In genomic region chr11:75584659-75585058, GRCh38 we compare ENCODE assay signal across 8 cellular contexts. TPM values are rescaled to one million over a fixed set of nuclear protein-coding genes. Genes with fewer than 3 reads are reported as not detected.
A peak's percentile ranks its signal among the peaks of the same experiment; 100 is the strongest.
DNase-seq lines count a peak whose midpoint lies in the region; ATAC-seq and TF ChIP-seq lines count a peak whose summit lies in the region.
"Not testable (repeated sequence)": the region's sequence is repeated elsewhere in the genome, so short reads cannot be mapped to it uniquely, and the experiment has no call there.

No MANE protein-coding gene starts in this region.

- peaks cover 0 to 18% (median 9%) of the 10 kb centered on the region in 4 donors for H3K4me1 Mint-ChIP-seq in CD4-positive, CD25-positive, alpha-beta regulatory T cell
- peaks cover 13% of the 10 kb centered on the region for H3K4me1 Mint-ChIP-seq in T-helper 17 cell
- peaks cover 12% of the 10 kb centered on the region for H3K4me1 Mint-ChIP-seq in activated naive CD8-positive, alpha-beta T cell (ENCODE audit: low read depth)
- peaks cover 20% of the 10 kb centered on the region for H3K4me1 Mint-ChIP-seq in dendritic cell treated with granulocyte-macrophage colony-stimulating factor and Interleukin-4, amounts not matched to agents 40 ng/mL and 50 ng/mL, for 4 days (ENCODE audit: low read depth)
- H3K4me1 Mint-ChIP-seq in naive thymus-derived CD4-positive, alpha-beta T cell: peaks cover 10 to 24% (median 16%) of the 10 kb centered on the region in 7 donors

- H3K4me1 ChIP-seq in CD4-positive, CD25-positive, alpha-beta regulatory T cell (ENCODE audit: control insufficient read depth, insufficient read depth, low read length, poor library complexity, severe bottlenecking): not testable (repeated sequence)
- H3K4me1 ChIP-seq in iPS-20b (ENCODE audit: insufficient read depth, low read length) (peaks cover 11% of the 10 kb centered on the region; the same call in 1 of the 2 replicates), rectal smooth muscle tissue (ENCODE audit: control insufficient read depth, insufficient read depth, low read length) (peaks cover 12% of the 10 kb centered on the region), testis (peaks cover 12% of the 10 kb centered on the region)
- H3K4me1 ChIP-seq in naive thymus-derived CD4-positive, alpha-beta T cell (ENCODE audit: control insufficient read depth in 2 of 2, insufficient read depth in 2 of 2, low read length in 2 of 2): peaks cover 9 to 10% of the 10 kb centered on the region in 2 donors

- not testable (repeated sequence) for TF ChIP-seq CTCF in testis (IDR thresholded peaks at IDR 0.05)

- H3K4me3 Mint-ChIP-seq in CD4-positive, CD25-positive, alpha-beta regulatory T cell: peak overlapping the region; percentile 34 to 89 (median 61)
- peak overlapping the region; percentile 84 for H3K4me3 Mint-ChIP-seq in T-helper 17 cell
- peak overlapping the region; percentile 72 for H3K4me3 Mint-ChIP-seq in activated naive CD8-positive, alpha-beta T cell
- H3K4me3 Mint-ChIP-seq in dendritic cell treated with granulocyte-macrophage colony-stimulating factor and Interleukin-4, amounts not matched to agents 40 ng/mL and 50 ng/mL, for 4 days: not testable (repeated sequence)
- H3K4me3 Mint-ChIP-seq in naive thymus-derived CD4-positive, alpha-beta T cell: peak overlapping the region in 9 of 10 donors; percentile 45 to 90 (median 82)

- intact Hi-C loops in dendritic cell treated with granulocyte-macrophage colony-stimulating factor and Interleukin-4, amounts not matched to agents 40 ng/mL and 50 ng/mL, for 4 days (cut with micrococcal nuclease); testis (cut with DNase I; ENCODE audit: low total_unique reads): not testable (repeated sequence)
- intact Hi-C loops in naive thymus-derived CD4-positive, alpha-beta T cell (cut with micrococcal nuclease): loop anchor here in 1 of 2 donors (5.0 kb wide), 1 partner anchor 57 kb away; the partner anchor contains the start of gene GDPD5

- not testable (repeated sequence) for TF ChIP-seq POLR2A in testis (IDR thresholded peaks at IDR 0.05)

- POLR2A ChIA-PET in naive thymus-derived CD4-positive, alpha-beta T cell (lab: Charles Lee): not testable (repeated sequence)

- peak overlapping the region; percentile 86; the same call in 1 of the 2 replicates for H3K9ac ChIP-seq in iPS-20b (ENCODE audit: low read depth, low read length)
- H3K9ac ChIP-seq in rectal smooth muscle tissue (ENCODE audit: low read length): not testable (repeated sequence)

- not testable (repeated sequence) for H3K27ac Mint-ChIP-seq in CD4-positive, CD25-positive, alpha-beta regulatory T cell; T-helper 17 cell; activated naive CD8-positive, alpha-beta T cell
- peak overlapping the region; percentile 65 for H3K27ac Mint-ChIP-seq in dendritic cell treated with granulocyte-macrophage colony-stimulating factor and Interleukin-4, amounts not matched to agents 40 ng/mL and 50 ng/mL, for 4 days
- peak overlapping the region in 4 of 9 donors; percentile 3 to 85 (median 58) for H3K27ac Mint-ChIP-seq in naive thymus-derived CD4-positive, alpha-beta T cell

- not testable (repeated sequence) for H3K27me3 ChIP-seq in CD4-positive, CD25-positive, alpha-beta regulatory T cell (ENCODE audit: control insufficient read depth, insufficient read depth, low read length); iPS-20b (ENCODE audit: insufficient read depth, low read length); naive thymus-derived CD4-positive, alpha-beta T cell (ENCODE audit: control insufficient read depth in 2 of 2, insufficient read depth in 2 of 2, low read length in 2 of 2); rectal smooth muscle tissue (ENCODE audit: control insufficient read depth, insufficient read depth, low read length); testis

- CTCF ChIA-PET in naive thymus-derived CD4-positive, alpha-beta T cell (lab: Charles Lee): interaction anchor here (0.6 kb wide), 1 partner anchor 8 kb away, joined by 7 read pairs; no protein-coding TSS in a partner anchor

- not testable (repeated sequence) for H3K4me3 ChIP-seq in CD4-positive, CD25-positive, alpha-beta regulatory T cell (ENCODE audit: low read depth, low read length); iPS-20b (ENCODE audit: low read length); naive thymus-derived CD4-positive, alpha-beta T cell (ENCODE audit: low read length); rectal smooth muscle tissue (ENCODE audit: low read length); testis

- H3K36me3 Mint-ChIP-seq in CD4-positive, CD25-positive, alpha-beta regulatory T cell; T-helper 17 cell (ENCODE audit: low read depth); activated naive CD8-positive, alpha-beta T cell; dendritic cell treated with granulocyte-macrophage colony-stimulating factor and Interleukin-4, amounts not matched to agents 40 ng/mL and 50 ng/mL, for 4 days (ENCODE audit: low read depth); naive thymus-derived CD4-positive, alpha-beta T cell: not testable (repeated sequence)

- not testable (repeated sequence) for DNase-seq in CD4-positive, CD25-positive, alpha-beta regulatory T cell; T-helper 17 cell; naive thymus-derived CD4-positive, alpha-beta T cell; testis

- 19 to 54% methylated on average over 10 of the region's 10 CpGs for WGBS in testis, 2 donors

- H3K9me3 ChIP-seq in CD4-positive, CD25-positive, alpha-beta regulatory T cell (ENCODE audit: control insufficient read depth in 2 of 2, low read length in 2 of 2); T-helper 17 cell (ENCODE audit: control insufficient read depth, low read length, poor library complexity, severe bottlenecking); iPS-20b (ENCODE audit: insufficient read depth, low read depth, low read length); naive thymus-derived CD4-positive, alpha-beta T cell (ENCODE audit: control insufficient read depth in 2 of 3, low read length in 3 of 3); testis: not testable (repeated sequence)

- not testable (repeated sequence) for H3K27me3 Mint-ChIP-seq in CD4-positive, CD25-positive, alpha-beta regulatory T cell; T-helper 17 cell; activated naive CD8-positive, alpha-beta T cell
- peaks cover 36% of the 10 kb centered on the region for H3K27me3 Mint-ChIP-seq in dendritic cell treated with granulocyte-macrophage colony-stimulating factor and Interleukin-4, amounts not matched to agents 40 ng/mL and 50 ng/mL, for 4 days
- peaks cover 0 to 45% (median 21%) of the 10 kb centered on the region in 5 donors for H3K27me3 Mint-ChIP-seq in naive thymus-derived CD4-positive, alpha-beta T cell

- H3K9me3 Mint-ChIP-seq in CD4-positive, CD25-positive, alpha-beta regulatory T cell; activated naive CD8-positive, alpha-beta T cell (ENCODE audit: low read depth); dendritic cell treated with granulocyte-macrophage colony-stimulating factor and Interleukin-4, amounts not matched to agents 40 ng/mL and 50 ng/mL, for 4 days; naive thymus-derived CD4-positive, alpha-beta T cell: not testable (repeated sequence)

- H3K27ac ChIP-seq in CD4-positive, CD25-positive, alpha-beta regulatory T cell (ENCODE audit: insufficient read depth, low read length, poor library complexity, severe bottlenecking); iPS-20b (ENCODE audit: low read length); naive thymus-derived CD4-positive, alpha-beta T cell (ENCODE audit: low read depth, low read length): not testable (repeated sequence)
- H3K27ac ChIP-seq in rectal smooth muscle tissue (ENCODE audit: low read depth, low read length) (peak overlapping the region; percentile 97), testis (peak overlapping the region; percentile 93 to 98)

- H3K36me3 ChIP-seq in CD4-positive, CD25-positive, alpha-beta regulatory T cell (ENCODE audit: control insufficient read depth, insufficient read depth, low read length); iPS-20b (ENCODE audit: insufficient read depth, low read depth, low read length); naive thymus-derived CD4-positive, alpha-beta T cell (ENCODE audit: control insufficient read depth in 2 of 3, insufficient read depth in 3 of 3, low read length in 3 of 3); rectal smooth muscle tissue (ENCODE audit: control insufficient read depth, insufficient read depth, low read length); testis (ENCODE audit: low read depth, missing control alignments): not testable (repeated sequence)

- ATAC-seq in CD4-positive, CD25-positive, alpha-beta regulatory T cell (ENCODE audit: low read depth in 2 of 2); T-helper 17 cell; naive thymus-derived CD4-positive, alpha-beta T cell: not testable (repeated sequence)

RNA-seq across cellular contexts. Expression of gene SERPINH1, which starts 22.6 kb away (rescaled TPM):
- 3.4 TPM for total RNA-seq in CD4-positive, CD25-positive, alpha-beta regulatory T cell
- 1 to 10 TPM; 1.2 to 4.5 (median 3.3) TPM for polyA plus RNA-seq in CD4-positive, CD25-positive, alpha-beta regulatory T cell
- total RNA-seq in T-helper 17 cell: 1 to 10 TPM; 3.5 to 3.6 TPM
- 10 to 100 TPM in 3 of 5 experiments, 1 to 10 TPM in 2; 5.1 to 19.9 (median 13.2) TPM for total RNA-seq in naive thymus-derived CD4-positive, alpha-beta T cell
- 1 to 10 TPM; 2.9 to 7.8 TPM for polyA plus RNA-seq in naive thymus-derived CD4-positive, alpha-beta T cell
- total RNA-seq in testis: 100 to 1,000 TPM; 122 to 178 TPM
- 92.2 TPM for polyA plus RNA-seq in testis (ENCODE audit: insufficient read depth, low read depth, low replicate concordance)

RNA-seq across cellular contexts. Expression of gene GDPD5, which starts 58.9 kb away (rescaled TPM):
- 170 TPM for total RNA-seq in CD4-positive, CD25-positive, alpha-beta regulatory T cell
- 10 to 100 TPM in 3 of 4 donors, 1 to 10 TPM in 1; 8.0 to 23.4 (median 15.9) TPM for polyA plus RNA-seq in CD4-positive, CD25-positive, alpha-beta regulatory T cell
- total RNA-seq in T-helper 17 cell (100 to 1,000 TPM in 1 of 2 donors, 10 to 100 TPM in 1; 77.3 to 108 TPM), testis (10 to 100 TPM; 43.3 to 99.5 TPM)
- total RNA-seq in naive thymus-derived CD4-positive, alpha-beta T cell: 10 to 100 TPM; 18.0 to 50.3 (median 24.7) TPM
- 1 to 10 TPM; 3.9 to 7.1 TPM for polyA plus RNA-seq in naive thymus-derived CD4-positive, alpha-beta T cell
- polyA plus RNA-seq in testis (ENCODE audit: insufficient read depth, low read depth, low replicate concordance): 65.8 TPM

Comparison
In these comparisons a context has a peak if more than half of its experiments do, and no peak if none do; other contexts are left out.
1. RNA of gene SERPINH1, which starts 22.6 kb away (total RNA-seq): 122 to 178 TPM in testis; 5.1 to 19.9 TPM in naive thymus-derived CD4-positive, alpha-beta T cell, 3.5 to 3.6 TPM in T-helper 17 cell and 3.4 TPM in CD4-positive, CD25-positive, alpha-beta regulatory T cell (single experiment); every median in the first group is over 4 times any median in the second.